In genomic region chr17:77458202-77459017, GRCh38 we compare ENCODE assay signal across 10 cellular contexts.
DNase-seq lines count a peak whose midpoint lies in the region; ATAC-seq and TF ChIP-seq lines count a peak whose summit lies in the region.
"Had no signal": no experiment of that assay in that cellular context is flagged by ENCODE, and none has a peak within 500 bp of the region (broad histone marks: within the 10 kb centered on the region; RNA-seq: fewer than 3 reads in every experiment).

No MANE protein-coding gene starts in this region.

- POLR2A ChIA-PET in activated CD4-positive, alpha-beta memory T cell treated with anti-CD3 and anti-CD28 coated beads for 36 hours (lab: Charles Lee): interaction anchor here (1.0 to 7.3 kb wide), 9 partner anchors 8 to 500 kb away, joined by 4 to 114 read pairs (median 7); partner anchors contain the start of gene TNRC6C

- H3K27ac Mint-ChIP-seq in activated CD4-positive, alpha-beta memory T cell treated with anti-CD3 and anti-CD28 coated beads for 36 hours: peak overlapping the region; percentile 100
- H3K27ac Mint-ChIP-seq in stimulated activated memory B cell treated with anti-CD40 and anti-IgM and Interleukin-4, amounts not matched to agents 10 μg/mL and 1 μg/mL and 100 μg/mL, for 72 hours: peak overlapping the region; percentile 100

- no peak for TF ChIP-seq CTCF in hepatocyte (IDR thresholded peaks at IDR 0.05; ENCODE audit: poor library complexity)

- no peaks in the 10 kb centered on the region for H3K9me2 ChIP-seq in hepatocyte (replicated peaks; ENCODE audit: insufficient read depth)

- peak overlapping the region; percentile 96 for H3K27ac ChIP-seq in hepatocyte
- H3K27ac ChIP-seq: 22Rv1 had no signal

- no peak for ATAC-seq in stimulated activated memory B cell treated with anti-CD40 and anti-IgM and Interleukin-4, amounts not matched to agents 10 μg/mL and 1 μg/mL and 100 μg/mL, for 72 hours
- ATAC-seq in GM19351 (IDR thresholded peaks at IDR 0.05; ENCODE audit: unreplicated experiment): no peak

- no peaks in the 10 kb centered on the region for H3K27me3 ChIP-seq in hepatocyte

- no peaks in the 10 kb centered on the region for H3K9me3 Mint-ChIP-seq in activated CD4-positive, alpha-beta memory T cell treated with anti-CD3 and anti-CD28 coated beads for 36 hours
- H3K9me3 Mint-ChIP-seq in stimulated activated memory B cell treated with anti-CD40 and anti-IgM and Interleukin-4, amounts not matched to agents 10 μg/mL and 1 μg/mL and 100 μg/mL, for 72 hours: no peaks in the 10 kb centered on the region

- peak overlapping the region; percentile 29 for H3K4me2 ChIP-seq in hepatocyte

- CTCF ChIA-PET in activated CD4-positive, alpha-beta memory T cell treated with anti-CD3 and anti-CD28 coated beads for 36 hours (lab: Charles Lee): interaction anchor here (1.0 to 4.3 kb wide), 8 partner anchors 13 to 58 kb away, joined by 5 to 29 read pairs (median 8); no protein-coding TSS in a partner anchor

- no peak overlapping the region for H2AFZ ChIP-seq in hepatocyte

- H4K20me1 ChIP-seq in hepatocyte (ENCODE audit: insufficient read depth, poor library complexity, severe bottlenecking): peaks cover 67% of the 10 kb centered on the region

- peaks cover 62% of the 10 kb centered on the region for H3K36me3 Mint-ChIP-seq in activated CD4-positive, alpha-beta memory T cell treated with anti-CD3 and anti-CD28 coated beads for 36 hours
- H3K36me3 Mint-ChIP-seq in stimulated activated memory B cell treated with anti-CD40 and anti-IgM and Interleukin-4, amounts not matched to agents 10 μg/mL and 1 μg/mL and 100 μg/mL, for 72 hours: peaks cover 60% of the 10 kb centered on the region

- intact Hi-C loops in activated CD4-positive, alpha-beta memory T cell treated with anti-CD3 and anti-CD28 coated beads for 36 hours (cut with micrococcal nuclease): loop anchor here (5.0 to 10.0 kb wide), 3 partner anchors 34 to 721 kb away; partner anchors contain the start of genes MFSD11 and SRSF2

- peaks cover 64% of the 10 kb centered on the region for H3K4me1 Mint-ChIP-seq in activated CD4-positive, alpha-beta memory T cell treated with anti-CD3 and anti-CD28 coated beads for 36 hours (ENCODE audit: low read depth)
- peaks cover 95% of the 10 kb centered on the region for H3K4me1 Mint-ChIP-seq in stimulated activated memory B cell treated with anti-CD40 and anti-IgM and Interleukin-4, amounts not matched to agents 10 μg/mL and 1 μg/mL and 100 μg/mL, for 72 hours

- H3K79me2 ChIP-seq in hepatocyte: peaks cover 99% of the 10 kb centered on the region

- peaks cover 65% of the 10 kb centered on the region for H3K4me1 ChIP-seq in hepatocyte (ENCODE audit: insufficient read depth)

- H3K27me3 Mint-ChIP-seq in activated CD4-positive, alpha-beta memory T cell treated with anti-CD3 and anti-CD28 coated beads for 36 hours: no peaks in the 10 kb centered on the region
- no peaks in the 10 kb centered on the region for H3K27me3 Mint-ChIP-seq in stimulated activated memory B cell treated with anti-CD40 and anti-IgM and Interleukin-4, amounts not matched to agents 10 μg/mL and 1 μg/mL and 100 μg/mL, for 72 hours

- no peaks in the 10 kb centered on the region for H3K36me3 ChIP-seq in hepatocyte (replicated peaks; ENCODE audit: insufficient read depth, low read depth)

- H3K4me3 Mint-ChIP-seq in activated CD4-positive, alpha-beta memory T cell treated with anti-CD3 and anti-CD28 coated beads for 36 hours: peak overlapping the region; percentile 91
- H3K4me3 Mint-ChIP-seq in stimulated activated memory B cell treated with anti-CD40 and anti-IgM and Interleukin-4, amounts not matched to agents 10 μg/mL and 1 μg/mL and 100 μg/mL, for 72 hours: peak overlapping the region; percentile 92

- DNase-seq in NCI-H2227 (lab: John Stamatoyannopoulos, UW; ENCODE audit: unreplicated experiment) (peak; percentile 27), NCI-H2227 treated with DMSO at 0.1 percent for 48 hours (lab: John Stamatoyannopoulos, UW) (no peak), hepatocyte (ENCODE audit: low spot score) (no peak), KBM-7 (no peak), cortex of kidney (lab: John Stamatoyannopoulos, UW) (no peak)
- peak; percentile 70 for DNase-seq in activated CD4-positive, alpha-beta memory T cell treated with anti-CD3 and anti-CD28 coated beads for 36 hours
- DNase-seq: NCI-H1048 had no signal

- H3K9me3 ChIP-seq in hepatocyte (ENCODE audit: low read depth): no peaks in the 10 kb centered on the region

- in situ Hi-C loops in KBM-7 (cut with MboI; ENCODE audit: low pct_unique_long_range_greater_than_20kb, low sequenced_read_pairs): no loop called here

- no peak overlapping the region for H3K4me3 ChIP-seq in hepatocyte

- 66% methylated on average over 21 of the region's 21 CpGs for WGBS in hepatocyte (ENCODE audit: low lambda C conversion rate, missing lambda C conversion rate)

Comparison
In these comparisons a context has a peak if more than half of its experiments do, and no peak if none do; other contexts are left out.
1. DNase-seq: peak in NCI-H2227 (single experiment) and activated CD4-positive, alpha-beta memory T cell treated with anti-CD3 and anti-CD28 coated beads for 36 hours (single experiment); none in NCI-H2227 treated with DMSO at 0.1 percent for 48 hours (single experiment), hepatocyte (single experiment), KBM-7 (single experiment) and cortex of kidney (single experiment).